In the genomic region with DNA sequence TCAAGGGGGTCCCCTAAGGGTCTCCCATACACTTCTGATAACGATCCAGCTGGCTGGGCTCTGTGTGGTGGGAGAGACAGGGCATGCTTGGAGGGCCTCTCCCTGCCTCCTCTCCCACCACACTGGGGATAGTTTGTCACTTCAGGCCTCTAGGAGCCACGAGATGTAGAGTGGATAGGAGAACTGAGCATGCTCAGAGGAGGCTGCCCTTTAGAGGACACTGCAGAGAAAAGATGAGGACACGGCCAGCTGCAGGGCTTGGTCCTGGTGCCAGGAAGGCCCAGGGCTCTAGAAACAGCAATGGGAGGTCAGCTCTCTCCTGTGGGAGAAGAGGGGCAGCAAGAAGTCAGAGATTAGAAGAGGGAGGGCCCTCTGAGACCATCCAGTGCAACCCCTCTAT, we compare ENCODE assay signal across 15 cellular contexts. TPM values are rescaled to one million over a fixed set of nuclear protein-coding genes. Genes with fewer than 3 reads are reported as not detected.
DNase-seq lines count a peak whose midpoint lies in the region; ATAC-seq and TF ChIP-seq lines count a peak whose summit lies in the region.
"Had no signal": no experiment of that assay in that cellular context is flagged by ENCODE, and none has a peak within 500 bp of the region (broad histone marks: within the 10 kb centered on the region; RNA-seq: fewer than 3 reads in every experiment).

No MANE protein-coding gene starts in this region.

- CTCF ChIA-PET in Panc1 (lab: Charles Lee), result interaction anchor here (0.7 kb wide), 1 partner anchor 149 kb away, joined by 3 read pairs; no protein-coding TSS in a partner anchor

- H3K18ac ChIP-seq in neuronal stem cell (ENCODE audit: low read length), result peak overlapping the region; percentile 15

- H2AFZ ChIP-seq in neuronal stem cell (ENCODE audit: low read length), result no peak overlapping the region

- ATAC-seq in Panc1, result 0 out of 2 replicates have a peak, but pooled peaks have one; percentile 49
- no peak for ATAC-seq in left colon
- ATAC-seq: GM12878 had no signal

- WGBS in neuronal stem cell (ENCODE audit: extremely low coverage in 2 of 2, insufficient read length in 2 of 2, insufficient replicate concordance in 1 of 2), 2 donors, result no CpG with 5 or more reads among the region's 3 CpGs

- no peak overlapping the region for H2BK12ac ChIP-seq in neuronal stem cell (ENCODE audit: low read length)

- peak overlapping the region; percentile 6 for H4K8ac ChIP-seq in neuronal stem cell (ENCODE audit: low read depth, low read length)

- in situ Hi-C loops in Panc1 (cut with HindIII; ENCODE audit: low pct_unique_long_range_greater_than_20kb, low sequenced_read_pairs), result no loop called here

- no peak overlapping the region for H2BK120ac ChIP-seq in neuronal stem cell (ENCODE audit: low read depth, low read length)

- H3K9me3 ChIP-seq in left ventricle myocardium inferior (replicated peaks) (no peaks in the 10 kb centered on the region), right atrium auricular region (no peaks in the 10 kb centered on the region), Panc1 (ENCODE audit: control insufficient read depth, insufficient read depth, low read depth, low read length) (no peaks in the 10 kb centered on the region), neuronal stem cell (replicated peaks in 1 of 2; ENCODE audit: control insufficient read depth in 2 of 2, insufficient read depth in 1 of 2, low read depth in 1 of 2, low read length in 2 of 2) (no peaks in the 10 kb centered on the region)
- H3K9me3 ChIP-seq: A549, BE2C had no signal

- H3K9ac ChIP-seq in neuronal stem cell (ENCODE audit: low read depth, low read length, poor library complexity), result no peak overlapping the region

- POLR2A ChIA-PET in Panc1 (lab: Charles Lee), result no interaction called here

- no peaks in the 10 kb centered on the region for H3K79me1 ChIP-seq in neuronal stem cell (ENCODE audit: low read depth, low read length)

- H4K91ac ChIP-seq in neuronal stem cell (ENCODE audit: low read depth, low read length, poor library complexity), result no peak overlapping the region

- H2BK5ac ChIP-seq in neuronal stem cell (ENCODE audit: low read length), result no peak overlapping the region

- H3K36me3 ChIP-seq in left ventricle myocardium inferior, result no peaks in the 10 kb centered on the region
- H3K36me3 ChIP-seq in right atrium auricular region, result no peaks in the 10 kb centered on the region
- no peaks in the 10 kb centered on the region for H3K36me3 ChIP-seq in Panc1 (ENCODE audit: control insufficient read depth, insufficient read depth, low read length)
- no peaks in the 10 kb centered on the region for H3K36me3 ChIP-seq in neuronal stem cell (replicated peaks in 1 of 2; ENCODE audit: control insufficient read depth in 2 of 2, insufficient read depth in 2 of 2, low read length in 2 of 2)
- H3K36me3 ChIP-seq: BE2C had no signal

- H3K27ac ChIP-seq in left ventricle myocardium inferior (replicated peaks), result peak overlapping the region; percentile 76
- H3K27ac ChIP-seq in right atrium auricular region, result no peak overlapping the region
- H3K27ac ChIP-seq in Panc1 (ENCODE audit: low read length), result no peak overlapping the region
- H3K27ac ChIP-seq in dorsolateral prefrontal cortex, result peak overlapping the region in 30 of 59 donors; percentile 0 to 70 (median 39)
- H3K27ac ChIP-seq in neuronal stem cell (replicated peaks; ENCODE audit: low read length), result no peak overlapping the region
- H3K27ac ChIP-seq: A549, C4-2B had no signal

- H3K4ac ChIP-seq in neuronal stem cell (ENCODE audit: low read length), result no peak overlapping the region

- intact Hi-C loops in left ventricle myocardium inferior (cut with micrococcal nuclease) (no loop called here), Panc1 (cut with micrococcal nuclease; ENCODE audit: unreplicated experiment) (no loop called here), dorsolateral prefrontal cortex (cut with DNase I) (no loop called here), left colon (cut with DNase I, micrococcal nuclease) (no loop called here)

- DNase-seq in left ventricle myocardium inferior, result no peak
- no peak for DNase-seq in right atrium auricular region (ENCODE audit: low spot score)
- no peak for DNase-seq in Panc1 (ENCODE audit: low read depth, low spot score)
- DNase-seq in dorsolateral prefrontal cortex, result no peak
- DNase-seq in neuronal stem cell (ENCODE audit: low spot score), result no peak
- DNase-seq in SIG-M5 treated with dmso at 0.1 percent for 504 hours (lab: John Stamatoyannopoulos, UW; ENCODE audit: unreplicated experiment), result no peak
- no peak for DNase-seq in left colon
- no peak for DNase-seq in NCI-H526 (lab: John Stamatoyannopoulos, UW)
- DNase-seq: BE2C; CD4-positive, alpha-beta memory T cell; DMS79; H7 had no signal

- H3K4me3 ChIP-seq in left ventricle myocardium inferior (no peak overlapping the region), right atrium auricular region (no peak overlapping the region), Panc1 (ENCODE audit: low read depth in 2 of 2, low read length in 2 of 2) (no peak overlapping the region), dorsolateral prefrontal cortex (no peak overlapping the region), neuronal stem cell (ENCODE audit: low read length in 2 of 2) (no peak overlapping the region)
- H3K4me3 ChIP-seq: A549, GM12878 had no signal

- H3K27me3 ChIP-seq in left ventricle myocardium inferior (ENCODE audit: low read depth), result no peaks in the 10 kb centered on the region
- H3K27me3 ChIP-seq in right atrium auricular region, result no peaks in the 10 kb centered on the region
- no peaks in the 10 kb centered on the region for H3K27me3 ChIP-seq in Panc1 (ENCODE audit: control insufficient read depth, insufficient read depth, low read length)
- no peaks in the 10 kb centered on the region for H3K27me3 ChIP-seq in dorsolateral prefrontal cortex
- H3K27me3 ChIP-seq in neuronal stem cell (ENCODE audit: control insufficient read depth in 3 of 3, insufficient read depth in 3 of 3, low read depth in 1 of 3, low read length in 3 of 3), result no peaks in the 10 kb centered on the region
- H3K27me3 ChIP-seq: BE2C had no signal

- no peak overlapping the region for H2AK5ac ChIP-seq in neuronal stem cell (ENCODE audit: low read depth, low read length)

- peak overlapping the region; percentile 29 for H3K23ac ChIP-seq in neuronal stem cell (ENCODE audit: low read depth, low read length, poor library complexity)

- H3K4me1 ChIP-seq in left ventricle myocardium inferior, result peaks cover 49% of the 10 kb centered on the region
- H3K4me1 ChIP-seq in right atrium auricular region, result peaks cover 0 to 29% of the 10 kb centered on the region in 2 donors
- no peaks in the 10 kb centered on the region for H3K4me1 ChIP-seq in Panc1 (ENCODE audit: control insufficient read depth, insufficient read depth, low read length)
- peaks cover 8 to 9% of the 10 kb centered on the region in 2 donors for H3K4me1 ChIP-seq in neuronal stem cell (ENCODE audit: control insufficient read depth in 2 of 2, insufficient read depth in 1 of 2, low read depth in 1 of 2, low read length in 2 of 2)
- H3K4me1 ChIP-seq: A549, BE2C had no signal

- TF ChIP-seq CTCF in left ventricle myocardium inferior (IDR thresholded peaks at IDR 0.05; ENCODE audit: borderline replicate concordance) (no peak), right atrium auricular region (IDR thresholded peaks at IDR 0.05) (no peak), Panc1 (IDR thresholded peaks at IDR 0.05) (no peak), dorsolateral prefrontal cortex (IDR thresholded peaks at IDR 0.05 in 54 of 56, conservative IDR thresholded peaks at IDR 0.05 in 2 of 56; ENCODE audit: low read depth in 1 of 56, partially characterized antibody in 56 of 56) (no peak)

- H2BK15ac ChIP-seq in neuronal stem cell (ENCODE audit: low read length), result no peak overlapping the region

- BruUV-seq in Panc1 (replicated peaks; lab: Mats Ljungman, UMichigan), result no TSS peak

- H3K14ac ChIP-seq in neuronal stem cell (ENCODE audit: low read length), result no peak overlapping the region

- no peak overlapping the region for H3K4me2 ChIP-seq in neuronal stem cell (ENCODE audit: insufficient read depth, low read length, poor library complexity, severe bottlenecking)
- H3K4me2 ChIP-seq: A549 had no signal

RNA-seq across cellular contexts. Expression of gene SLC9A1, which starts 25.7 kb away (rescaled TPM):
- total RNA-seq in left ventricle myocardium inferior (19.5 TPM), right atrium auricular region (10 to 100 TPM; 20.0 to 28.3 TPM), Panc1 (2021; ENCODE audit: unreplicated experiment) (31.3 TPM), dorsolateral prefrontal cortex (10 to 100 TPM; 16.2 to 58.9 (median 38.4) TPM), left colon (100 to 1,000 TPM; 122 to 131 TPM)
- 40.2 TPM for polyA plus RNA-seq in Panc1 (2012; ENCODE audit: insufficient read length)
- 9.4 TPM for polyA plus RNA-seq in neuronal stem cell (2013, experiment 1 of 2)
- 9.4 TPM for polyA plus RNA-seq in neuronal stem cell (2013, experiment 2 of 2)

Comparison
In these comparisons a context has a peak if more than half of its experiments do, and no peak if none do; other contexts are left out.
1. H3K27ac ChIP-seq: peak in left ventricle myocardium inferior (single experiment) and dorsolateral prefrontal cortex (30 of 59); none in right atrium auricular region (0 of 2), Panc1 (single experiment) and neuronal stem cell (single experiment).